ENCODE assay signal across 21 cellular contexts in genomic region chr3:134004841-134005240, GRCh38. TPM values are rescaled to one million over a fixed set of nuclear protein-coding genes. Genes with fewer than 3 reads are reported as not detected.
A peak's percentile ranks its signal among the peaks of the same experiment; 100 is the strongest.
DNase-seq lines count a peak whose midpoint lies in the region; ATAC-seq, FAIRE-seq and TF ChIP-seq lines count a peak whose summit lies in the region.
"Had no signal": no experiment of that assay in that cellular context is flagged by ENCODE, and none has a peak within 500 bp of the region (broad histone marks: within the 10 kb centered on the region; RNA-seq: fewer than 3 reads in every experiment).

No MANE protein-coding gene starts in this region.

- no peak for ATAC-seq in activated T-cell treated with anti-CD3 and anti-CD28 coated beads, Interleukin-2, amount 50 U/mL, for 72 hours (replicated peaks in 1 of 2)

- H3K4me3 Mint-ChIP-seq in activated CD4-positive, alpha-beta T cell treated with anti-CD3 and anti-CD28 coated beads, Interleukin-2, amount 10 ng/mL, durations not matched to agents 24 days and 14 days: no peak overlapping the region
- H3K4me3 Mint-ChIP-seq in activated T-cell treated with anti-CD3 and anti-CD28 coated beads, Interleukin-2, amount 50 U/mL, for 72 hours: no peak overlapping the region
- H3K4me3 Mint-ChIP-seq: CD8-positive, alpha-beta memory T cell; H9; HFFc6 had no signal

- no peak for TF ChIP-seq CTCF in fibroblast of pulmonary artery (IDR thresholded peaks at IDR 0.05; ENCODE audit: low read length, missing control alignments)
- no peak for TF ChIP-seq CTCF in D721Med (IDR thresholded peaks at IDR 0.05; ENCODE audit: insufficient read depth, missing control alignments)

- no peak for FAIRE-seq in D721Med (lab: Jason Lieb, UNC)

- no peaks in the 10 kb centered on the region for H3K36me3 Mint-ChIP-seq in activated CD4-positive, alpha-beta T cell treated with anti-CD3 and anti-CD28 coated beads, Interleukin-2, amount 10 ng/mL, durations not matched to agents 24 days and 14 days (ENCODE audit: low read depth)
- H3K36me3 Mint-ChIP-seq in activated T-cell treated with anti-CD3 and anti-CD28 coated beads, Interleukin-2, amount 50 U/mL, for 72 hours (ENCODE audit: insufficient read depth in 2 of 2): peaks cover 0 to 2% of the 10 kb centered on the region in 2 donors
- H3K36me3 Mint-ChIP-seq: CD8-positive, alpha-beta memory T cell had no signal

- no peaks in the 10 kb centered on the region for H3K4me1 Mint-ChIP-seq in activated CD4-positive, alpha-beta T cell treated with anti-CD3 and anti-CD28 coated beads, Interleukin-2, amount 10 ng/mL, durations not matched to agents 24 days and 14 days
- H3K4me1 Mint-ChIP-seq in activated T-cell treated with anti-CD3 and anti-CD28 coated beads, Interleukin-2, amount 50 U/mL, for 72 hours (ENCODE audit: low read depth): no peaks in the 10 kb centered on the region
- H3K4me1 Mint-ChIP-seq: CD8-positive, alpha-beta memory T cell; H9 had no signal

- H3K9me3 Mint-ChIP-seq in activated CD4-positive, alpha-beta T cell treated with anti-CD3 and anti-CD28 coated beads, Interleukin-2, amount 10 ng/mL, durations not matched to agents 24 days and 14 days: no peaks in the 10 kb centered on the region
- H3K9me3 Mint-ChIP-seq in activated T-cell treated with anti-CD3 and anti-CD28 coated beads, Interleukin-2, amount 50 U/mL, for 72 hours: peaks cover 0 to 2% of the 10 kb centered on the region in 2 donors
- H3K9me3 Mint-ChIP-seq: CD8-positive, alpha-beta memory T cell; HFFc6 had no signal

- no peaks in the 10 kb centered on the region for H3K27me3 Mint-ChIP-seq in activated CD4-positive, alpha-beta T cell treated with anti-CD3 and anti-CD28 coated beads, Interleukin-2, amount 10 ng/mL, durations not matched to agents 24 days and 14 days
- H3K27me3 Mint-ChIP-seq in activated T-cell treated with anti-CD3 and anti-CD28 coated beads, Interleukin-2, amount 50 U/mL, for 72 hours (ENCODE audit: low read depth): peaks cover 5% of the 10 kb centered on the region

- peak; percentile 3 for DNase-seq in activated CD8-positive, alpha-beta memory T cell treated with anti-CD3 and anti-CD28 coated beads for 24 hours
- no peak for DNase-seq in activated CD8-positive, alpha-beta memory T cell treated with anti-CD3 and anti-CD28 coated beads, Interleukin-2, amount 50 U/mL, for 48 hours
- DNase-seq in RPMI7951 (ENCODE audit: low read depth) (peak; percentile 58), fibroblast of pulmonary artery (ENCODE audit: low read depth) (peak; percentile 35), renal cortical epithelial cell (ENCODE audit: low read depth) (peak; percentile 48), D721Med (ENCODE audit: insufficient read length, low spot score) (no peak)
- no peak for DNase-seq in activated CD4-positive, alpha-beta T cell treated with anti-CD3 and anti-CD28 coated beads, Interleukin-2, amount 10 ng/mL, durations not matched to agents 24 days and 14 days
- DNase-seq in activated T-cell treated with anti-CD3 and anti-CD28 coated beads, Interleukin-2, amount 50 U/mL, for 72 hours: no peak
- DNase-seq: 8988T; Calu3; CD8-positive, alpha-beta memory T cell; DMS53; GDM1; H9; HFFc6; NCI-H1105; NCI-H2029 treated with DMSO at 0.1 percent for 48 hours; NCI-H345; NCI-H524; NCI-H774; NK-92 treated with Interleukin-12 subunit alpha and Interleukin-12 subunit beta, amount 100 ng/mL, for 24 hours had no signal

- no peak overlapping the region for H3K27ac Mint-ChIP-seq in activated CD4-positive, alpha-beta T cell treated with anti-CD3 and anti-CD28 coated beads, Interleukin-2, amount 10 ng/mL, durations not matched to agents 24 days and 14 days
- no peak overlapping the region for H3K27ac Mint-ChIP-seq in activated T-cell treated with anti-CD3 and anti-CD28 coated beads, Interleukin-2, amount 50 U/mL, for 72 hours
- H3K27ac Mint-ChIP-seq: CD8-positive, alpha-beta memory T cell; H9; HFFc6 had no signal

- intact Hi-C loops in activated CD4-positive, alpha-beta T cell treated with anti-CD3 and anti-CD28 coated beads, Interleukin-2, amount 10 ng/mL, durations not matched to agents 24 days and 14 days (cut with micrococcal nuclease): no loop called here

- no peak overlapping the region for H3K4me3 ChIP-seq in fibroblast of pulmonary artery (replicated peaks; ENCODE audit: low read depth, low read length)

RNA-seq across cellular contexts. Expression of gene SLCO2A1, which starts 24.9 kb away (rescaled TPM):
- total RNA-seq in RPMI7951 (2014; rRNA removed; shearing (Covaris generic)): 0.39 and 0.48 TPM in 2 replicates
- total RNA-seq in renal cortical epithelial cell: 0.69 and 1.0 TPM in 2 replicates
- total RNA-seq in activated CD4-positive, alpha-beta T cell treated with anti-CD3 and anti-CD28 coated beads, Interleukin-2, amount 10 ng/mL, durations not matched to agents 24 days and 14 days: not detected in 2 replicates
- total RNA-seq in activated T-cell treated with anti-CD3 and anti-CD28 coated beads, Interleukin-2, amount 50 U/mL, for 72 hours: under 1 TPM in 1 of 2 donors, not detected in 1; 0.10 TPM
- total RNA-seq: Calu3; CD8-positive, alpha-beta memory T cell had no signal

Comparison
In these comparisons a context has a peak if more than half of its experiments do, and no peak if none do; other contexts are left out.
1. DNase-seq: peak in activated CD8-positive, alpha-beta memory T cell treated with anti-CD3 and anti-CD28 coated beads for 24 hours (single experiment), RPMI7951 (single experiment), fibroblast of pulmonary artery (single experiment) and renal cortical epithelial cell (single experiment); none in activated CD8-positive, alpha-beta memory T cell treated with anti-CD3 and anti-CD28 coated beads, Interleukin-2, amount 50 U/mL, for 48 hours (single experiment), activated CD4-positive, alpha-beta T cell treated with anti-CD3 and anti-CD28 coated beads, Interleukin-2, amount 10 ng/mL, durations not matched to agents 24 days and 14 days (single experiment), activated T-cell treated with anti-CD3 and anti-CD28 coated beads, Interleukin-2, amount 50 U/mL, for 72 hours (0 of 2) and D721Med (single experiment).